In genomic region chr7:128353610-128354009, GRCh38 we compare ENCODE assay signal across 24 cellular contexts. TPM values are rescaled to one million over a fixed set of nuclear protein-coding genes. Genes with fewer than 3 reads are reported as not detected.
DNase-seq lines count a peak whose midpoint lies in the region; ATAC-seq and TF ChIP-seq lines count a peak whose summit lies in the region.
"Had no signal": no experiment of that assay in that cellular context is flagged by ENCODE, and none has a peak within 500 bp of the region (broad histone marks: within the 10 kb centered on the region; RNA-seq: fewer than 3 reads in every experiment).

No MANE protein-coding gene starts in this region.

- no peak for ATAC-seq in activated T-helper 17 cell treated with anti-CD3 and anti-CD28 coated beads, Interleukin-2, amount 50 U/mL, for 72 hours (replicated peaks)
- no peak for ATAC-seq in natural killer cell
- ATAC-seq: HCT116 had no signal

- TF ChIP-seq CTCF in natural killer cell (IDR thresholded peaks at IDR 0.05), result no peak
- no peak for TF ChIP-seq CTCF in type B pancreatic cell (conservative IDR thresholded peaks at IDR 0.05)

- no peak overlapping the region for H3K27ac Mint-ChIP-seq in activated naive CD4-positive, alpha-beta T cell treated with anti-CD3 and anti-CD28 coated beads, Interleukin-2, amount 50 U/mL, for 24 hours
- no peak overlapping the region for H3K27ac Mint-ChIP-seq in activated naive CD4-positive, alpha-beta T cell treated with anti-CD3 and anti-CD28 coated beads for 36 hours
- H3K27ac Mint-ChIP-seq in activated T-helper 17 cell treated with anti-CD3 and anti-CD28 coated beads, Interleukin-2, amount 50 U/mL, for 72 hours, result no peak overlapping the region
- H3K27ac Mint-ChIP-seq in natural killer cell, result no peak overlapping the region
- no peak overlapping the region for H3K27ac Mint-ChIP-seq in type B pancreatic cell

- H3K4me1 Mint-ChIP-seq in activated naive CD4-positive, alpha-beta T cell treated with anti-CD3 and anti-CD28 coated beads, Interleukin-2, amount 50 U/mL, for 24 hours, result peaks cover 7% of the 10 kb centered on the region
- peaks cover 2% of the 10 kb centered on the region for H3K4me1 Mint-ChIP-seq in activated naive CD4-positive, alpha-beta T cell treated with anti-CD3 and anti-CD28 coated beads for 36 hours (ENCODE audit: low read depth)
- H3K4me1 Mint-ChIP-seq in activated T-helper 17 cell treated with anti-CD3 and anti-CD28 coated beads, Interleukin-2, amount 50 U/mL, for 72 hours, result peaks cover 6% of the 10 kb centered on the region
- H3K4me1 Mint-ChIP-seq in natural killer cell (peaks cover 0 to 7% of the 10 kb centered on the region in 2 donors), type B pancreatic cell (ENCODE audit: unreplicated experiment) (peaks cover 21% of the 10 kb centered on the region)

- no peaks in the 10 kb centered on the region for H3K9me3 Mint-ChIP-seq in activated naive CD4-positive, alpha-beta T cell treated with anti-CD3 and anti-CD28 coated beads, Interleukin-2, amount 50 U/mL, for 24 hours
- no peaks in the 10 kb centered on the region for H3K9me3 Mint-ChIP-seq in activated naive CD4-positive, alpha-beta T cell treated with anti-CD3 and anti-CD28 coated beads for 36 hours
- H3K9me3 Mint-ChIP-seq in activated T-helper 17 cell treated with anti-CD3 and anti-CD28 coated beads, Interleukin-2, amount 50 U/mL, for 72 hours, result no peaks in the 10 kb centered on the region
- no peaks in the 10 kb centered on the region for H3K9me3 Mint-ChIP-seq in natural killer cell
- no peaks in the 10 kb centered on the region for H3K9me3 Mint-ChIP-seq in type B pancreatic cell

- H4K91ac ChIP-seq in mesenchymal stem cell (ENCODE audit: low read length), result no peak overlapping the region

- CTCF ChIA-PET in activated naive CD4-positive, alpha-beta T cell treated with anti-CD3 and anti-CD28 coated beads for 36 hours (lab: Charles Lee), result interaction anchor here (0.9 to 1.5 kb wide), 5 partner anchors 9 to 72 kb away, joined by 3 to 10 read pairs (median 5); partner anchors contain the start of gene RBM28

- no peak overlapping the region for H3K23ac ChIP-seq in mesenchymal stem cell (ENCODE audit: low read length in 2 of 2)

- 73% methylated on average over 1 of the region's 1 CpG for whole genome bisulfite sequencing in mesenchymal stem cell

- H3K4me2 ChIP-seq in mesenchymal stem cell (ENCODE audit: low read length, poor library complexity, severe bottlenecking), result no peak overlapping the region
- H3K4me2 ChIP-seq: KMS-11 had no signal

- H3K4me3 ChIP-seq in mesenchymal stem cell (ENCODE audit: insufficient read depth in 1 of 2, low read depth in 1 of 2, low read length in 2 of 2), result no peak overlapping the region
- H3K4me3 ChIP-seq: Peyer's patch, SJCRH30 had no signal

- H3K9me3 ChIP-seq in mesenchymal stem cell (ENCODE audit: control insufficient read depth, low read length), result no peaks in the 10 kb centered on the region
- H3K9me3 ChIP-seq: Peyer's patch, SJCRH30 had no signal

- H3K4me3 Mint-ChIP-seq in activated naive CD4-positive, alpha-beta T cell treated with anti-CD3 and anti-CD28 coated beads, Interleukin-2, amount 50 U/mL, for 24 hours, result peak overlapping the region; percentile 68
- H3K4me3 Mint-ChIP-seq in activated naive CD4-positive, alpha-beta T cell treated with anti-CD3 and anti-CD28 coated beads for 36 hours, result no peak overlapping the region
- H3K4me3 Mint-ChIP-seq in activated T-helper 17 cell treated with anti-CD3 and anti-CD28 coated beads, Interleukin-2, amount 50 U/mL, for 72 hours, result peak overlapping the region; percentile 44
- H3K4me3 Mint-ChIP-seq in natural killer cell (peak overlapping the region; percentile 73), type B pancreatic cell (peak overlapping the region; percentile 27)

- intact Hi-C loops in activated naive CD4-positive, alpha-beta T cell treated with anti-CD3 and anti-CD28 coated beads for 36 hours (cut with micrococcal nuclease), result no loop called here
- intact Hi-C loops in natural killer cell (cut with micrococcal nuclease), result no loop called here

- no peak overlapping the region for H2AFZ ChIP-seq in mesenchymal stem cell (ENCODE audit: low read depth, low read length)

- H3K27me3 Mint-ChIP-seq in activated naive CD4-positive, alpha-beta T cell treated with anti-CD3 and anti-CD28 coated beads, Interleukin-2, amount 50 U/mL, for 24 hours, result peaks cover 19% of the 10 kb centered on the region
- H3K27me3 Mint-ChIP-seq in activated naive CD4-positive, alpha-beta T cell treated with anti-CD3 and anti-CD28 coated beads for 36 hours (ENCODE audit: low read depth), result peaks cover 27% of the 10 kb centered on the region
- peaks cover 14% of the 10 kb centered on the region for H3K27me3 Mint-ChIP-seq in activated T-helper 17 cell treated with anti-CD3 and anti-CD28 coated beads, Interleukin-2, amount 50 U/mL, for 72 hours
- H3K27me3 Mint-ChIP-seq in natural killer cell (ENCODE audit: low read depth in 2 of 2) (peaks cover 23 to 30% of the 10 kb centered on the region in 2 donors), type B pancreatic cell (peaks cover 44% of the 10 kb centered on the region)

- no peak overlapping the region for H2AK5ac ChIP-seq in mesenchymal stem cell (ENCODE audit: low read length, severe bottlenecking)

- H3K9ac ChIP-seq in mesenchymal stem cell (ENCODE audit: low read length), result no peak overlapping the region
- H3K9ac ChIP-seq: KMS-11 had no signal

- H2BK5ac ChIP-seq in mesenchymal stem cell (ENCODE audit: low read depth, low read length, poor library complexity, severe bottlenecking), result no peak overlapping the region

- peaks cover 8% of the 10 kb centered on the region for H3K4me1 ChIP-seq in mesenchymal stem cell (ENCODE audit: control insufficient read depth, insufficient read depth, low read depth, low read length)

- no peaks in the 10 kb centered on the region for H3K36me3 ChIP-seq in mesenchymal stem cell (ENCODE audit: control insufficient read depth in 1 of 2, insufficient read depth in 2 of 2, low read depth in 1 of 2, low read length in 2 of 2)
- H3K36me3 ChIP-seq: Peyer's patch, SJCRH30 had no signal

- no peak overlapping the region for H4K8ac ChIP-seq in mesenchymal stem cell (ENCODE audit: low read length)

- H3K18ac ChIP-seq in mesenchymal stem cell (ENCODE audit: low read depth in 1 of 2, low read length in 2 of 2), result no peak overlapping the region

- no peak overlapping the region for H3K27ac ChIP-seq in mesenchymal stem cell (ENCODE audit: low read length, poor library complexity, severe bottlenecking)
- H3K27ac ChIP-seq: C4-2B, KMS-11, Peyer's patch, SJCRH30 had no signal

- H2BK15ac ChIP-seq in mesenchymal stem cell (ENCODE audit: low read depth, poor library complexity, severe bottlenecking), result no peak overlapping the region

- H3K36me3 Mint-ChIP-seq in activated naive CD4-positive, alpha-beta T cell treated with anti-CD3 and anti-CD28 coated beads, Interleukin-2, amount 50 U/mL, for 24 hours, result no peaks in the 10 kb centered on the region
- no peaks in the 10 kb centered on the region for H3K36me3 Mint-ChIP-seq in activated naive CD4-positive, alpha-beta T cell treated with anti-CD3 and anti-CD28 coated beads for 36 hours (ENCODE audit: low read depth)
- no peaks in the 10 kb centered on the region for H3K36me3 Mint-ChIP-seq in activated T-helper 17 cell treated with anti-CD3 and anti-CD28 coated beads, Interleukin-2, amount 50 U/mL, for 72 hours (ENCODE audit: low read depth)
- H3K36me3 Mint-ChIP-seq in natural killer cell (no peaks in the 10 kb centered on the region), type B pancreatic cell (peaks cover 7% of the 10 kb centered on the region)

- H2BK12ac ChIP-seq in mesenchymal stem cell (ENCODE audit: low read length in 2 of 2), result no peak overlapping the region

- H2BK120ac ChIP-seq in mesenchymal stem cell (ENCODE audit: low read depth, low read length), result no peak overlapping the region

- H3K79me1 ChIP-seq in mesenchymal stem cell (replicated peaks; ENCODE audit: low read length, poor library complexity, severe bottlenecking), result no peaks in the 10 kb centered on the region

- H3K4ac ChIP-seq in mesenchymal stem cell (ENCODE audit: low read depth in 1 of 2, low read length in 2 of 2), result no peak overlapping the region

- no peak for DNase-seq in activated naive CD4-positive, alpha-beta T cell treated with anti-CD3 and anti-CD28 coated beads for 36 hours
- DNase-seq in natural killer cell (no peak), type B pancreatic cell (ENCODE audit: extremely low spot score, unreplicated experiment) (no peak), DMS79 (lab: John Stamatoyannopoulos, UW) (no peak), hepatic stellate cell (ENCODE audit: low spot score) (no peak), mesenchymal stem cell (no peak)
- DNase-seq: AML-193, COR-L47, GOT3, NCI-H1694, NCI-H2081 treated with DMSO at 0.1 percent for 48 hours, NCI-H2171 treated with DMSO at 0.1 percent for 48 hours, NCI-H446, NCI-H526, Peyer's patch, SJCRH30 had no signal

- H3K14ac ChIP-seq in mesenchymal stem cell (ENCODE audit: low read length in 2 of 2), result no peak overlapping the region

- H3K27me3 ChIP-seq in mesenchymal stem cell (ENCODE audit: control insufficient read depth in 1 of 2, insufficient read depth in 1 of 2, low read length in 2 of 2), result peaks cover 60 to 76% of the 10 kb centered on the region in 2 experiments
- H3K27me3 ChIP-seq: SJCRH30 had no signal

RNA-seq across cellular contexts. Expression of gene PRRT4, which starts 7.9 kb away (rescaled TPM):
- under 1 TPM in 1 of 2 experiments, not detected in 1; 0.40 TPM for total RNA-seq in activated naive CD4-positive, alpha-beta T cell treated with anti-CD3 and anti-CD28 coated beads for 36 hours
- total RNA-seq in activated T-helper 17 cell treated with anti-CD3 and anti-CD28 coated beads, Interleukin-2, amount 50 U/mL, for 72 hours, result under 1 TPM; 0.13 to 0.45 TPM
- total RNA-seq in natural killer cell (under 1 TPM in 1 of 3 donors, not detected in 2; 0.42 TPM), type B pancreatic cell (ENCODE audit: low replicate concordance) (7.0 and 7.7 TPM in 2 replicates)
- 0.07 TPM for polyA plus RNA-seq in mesenchymal stem cell (2013, experiment 1 of 2)
- polyA plus RNA-seq in mesenchymal stem cell (2013, experiment 2 of 2), result 0.11 TPM
- total RNA-seq: HT1080, OCI-LY7 had no signal
- polyA plus RNA-seq: AG04450 had no signal

RNA-seq across cellular contexts. Expression of gene RBM28, which starts 9.9 kb away (rescaled TPM):
- total RNA-seq in activated naive CD4-positive, alpha-beta T cell treated with anti-CD3 and anti-CD28 coated beads for 36 hours, result 10 to 100 TPM; 51.9 to 53.2 TPM
- 10 to 100 TPM; 30.4 to 46.6 TPM for total RNA-seq in activated T-helper 17 cell treated with anti-CD3 and anti-CD28 coated beads, Interleukin-2, amount 50 U/mL, for 72 hours
- total RNA-seq in natural killer cell, result 10 to 100 TPM; 32.5 to 48.7 (median 48.5) TPM
- total RNA-seq in type B pancreatic cell (ENCODE audit: low replicate concordance), result 49.0 and 59.7 TPM in 2 replicates
- polyA plus RNA-seq in mesenchymal stem cell (2013, experiment 1 of 2), result 19.5 TPM
- 17.7 TPM for polyA plus RNA-seq in mesenchymal stem cell (2013, experiment 2 of 2)

RNA-seq across cellular contexts. Expression of gene IMPDH1, which starts 56.2 kb away (rescaled TPM):
- 10 to 100 TPM; 44.3 to 45.9 TPM for total RNA-seq in activated naive CD4-positive, alpha-beta T cell treated with anti-CD3 and anti-CD28 coated beads for 36 hours
- 10 to 100 TPM; 62.7 to 95.6 TPM for total RNA-seq in activated T-helper 17 cell treated with anti-CD3 and anti-CD28 coated beads, Interleukin-2, amount 50 U/mL, for 72 hours
- total RNA-seq in natural killer cell (10 to 100 TPM; 77.8 to 94.1 (median 89.6) TPM), type B pancreatic cell (ENCODE audit: low replicate concordance) (34.4 and 42.2 TPM in 2 replicates)
- 51.2 TPM for polyA plus RNA-seq in mesenchymal stem cell (2013, experiment 1 of 2)
- polyA plus RNA-seq in mesenchymal stem cell (2013, experiment 2 of 2), result 51.6 TPM
